Comparison of ENCODE assay signal across 19 cellular contexts in the genomic region with DNA sequence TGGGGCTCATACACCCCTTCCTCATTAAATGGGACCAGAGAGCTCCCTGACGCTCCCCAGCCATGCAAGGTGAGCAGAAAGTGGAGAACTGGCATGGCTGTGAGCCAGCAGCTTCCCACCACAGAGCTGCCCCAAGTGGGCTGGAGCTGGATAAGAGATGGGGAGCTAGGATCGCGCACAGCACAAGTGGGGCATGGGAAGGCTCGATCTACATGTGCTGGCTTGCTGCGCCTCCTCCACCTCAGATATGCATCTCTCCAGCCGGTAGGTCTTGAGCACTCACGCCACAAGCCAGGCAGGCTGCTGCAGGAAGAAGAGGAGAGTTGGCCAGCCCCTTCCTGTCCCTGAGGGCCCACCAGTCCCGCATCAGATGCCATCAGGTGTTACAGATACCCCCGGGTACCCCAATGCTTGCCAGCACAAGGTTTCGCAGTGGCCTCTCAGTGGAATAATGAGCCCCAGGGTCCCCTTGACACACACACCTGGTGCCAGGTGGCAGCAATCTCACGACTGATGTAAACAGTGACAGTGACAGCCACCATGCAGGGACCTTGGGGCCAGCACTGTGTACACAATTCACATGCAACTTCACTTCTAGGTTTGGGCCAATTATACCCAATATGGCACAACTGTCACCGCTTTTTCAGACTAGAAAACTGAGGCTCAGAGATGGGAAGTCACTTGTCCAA.
A peak's percentile ranks its signal among the peaks of the same experiment; 100 is the strongest.
DNase-seq lines count a peak whose midpoint lies in the region; ATAC-seq, FAIRE-seq and TF ChIP-seq lines count a peak whose summit lies in the region.
"Had no signal": no experiment of that assay in that cellular context is flagged by ENCODE, and none has a peak within 500 bp of the region (broad histone marks: within the 10 kb centered on the region; RNA-seq: fewer than 3 reads in every experiment).

No MANE protein-coding gene starts in this region.

- H3K9me3 Mint-ChIP-seq in astrocyte (ENCODE audit: unreplicated experiment) = peaks cover 14% of the 10 kb centered on the region
- H3K9me3 Mint-ChIP-seq in activated CD4-positive, alpha-beta memory T cell treated with anti-CD3 and anti-CD28 coated beads for 36 hours = no peaks in the 10 kb centered on the region
- H3K9me3 Mint-ChIP-seq: stimulated activated effector memory CD8-positive, alpha-beta T cell treated with anti-CD3 and anti-CD28 coated beads, Interleukin-12 subunit alpha, Interleukin-12 subunit beta, amount 100 ng/mL, for 72 hours had no signal

- ATAC-seq in aorta (ENCODE audit: low FRiP score) = no peak
- ATAC-seq: stimulated activated effector memory CD8-positive, alpha-beta T cell treated with anti-CD3 and anti-CD28 coated beads, Interleukin-12 subunit alpha, Interleukin-12 subunit beta, amount 100 ng/mL, for 72 hours had no signal

- peaks cover 17% of the 10 kb centered on the region for H3K27me3 Mint-ChIP-seq in astrocyte (ENCODE audit: low read depth, unreplicated experiment)
- H3K27me3 Mint-ChIP-seq in activated CD4-positive, alpha-beta memory T cell treated with anti-CD3 and anti-CD28 coated beads for 36 hours = peaks cover 3% of the 10 kb centered on the region

- H3K27me3 ChIP-seq in mammary epithelial cell (ENCODE audit: insufficient read depth, low read length) (no peaks in the 10 kb centered on the region), breast epithelium (no peaks in the 10 kb centered on the region), astrocyte (ENCODE audit: insufficient read depth, low read length) (no peaks in the 10 kb centered on the region), aorta (ENCODE audit: control insufficient read depth in 1 of 2, insufficient read depth in 2 of 2, low read length in 1 of 2) (no peaks in the 10 kb centered on the region)
- H3K27me3 ChIP-seq: thyroid gland had no signal

- H3K79me2 ChIP-seq in mammary epithelial cell (ENCODE audit: insufficient read depth, low read length) (no peaks in the 10 kb centered on the region), astrocyte (ENCODE audit: insufficient read depth, low read length) (no peaks in the 10 kb centered on the region)

- in situ Hi-C loops in mammary epithelial cell (cut with MboI; ENCODE audit: low sequenced_read_pairs in 2 of 2) = no loop called here

- H3K4me3 ChIP-seq in mammary epithelial cell (replicated peaks in 1 of 3; ENCODE audit: insufficient read depth in 1 of 3, low read depth in 2 of 3, low read length in 3 of 3) (no peak overlapping the region), breast epithelium (no peak overlapping the region), astrocyte (ENCODE audit: insufficient read depth, low read depth, low read length) (no peak overlapping the region), aorta (ENCODE audit: low read length in 2 of 2) (no peak overlapping the region)
- H3K4me3 ChIP-seq: thyroid gland had no signal

- BruUV-seq in mammary epithelial cell (replicated peaks; lab: Mats Ljungman, UMichigan) = no TSS peak

- no peak for TF ChIP-seq POLR2A in breast epithelium (IDR thresholded peaks at IDR 0.05)

- no peak overlapping the region for H3K4me3 Mint-ChIP-seq in astrocyte (ENCODE audit: unreplicated experiment)
- no peak overlapping the region for H3K4me3 Mint-ChIP-seq in activated CD4-positive, alpha-beta memory T cell treated with anti-CD3 and anti-CD28 coated beads for 36 hours
- H3K4me3 Mint-ChIP-seq: stimulated activated effector memory CD8-positive, alpha-beta T cell treated with anti-CD3 and anti-CD28 coated beads, Interleukin-12 subunit alpha, Interleukin-12 subunit beta, amount 100 ng/mL, for 72 hours had no signal

- no peaks in the 10 kb centered on the region for H3K4me1 Mint-ChIP-seq in astrocyte (ENCODE audit: low read depth, unreplicated experiment)
- no peaks in the 10 kb centered on the region for H3K4me1 Mint-ChIP-seq in activated CD4-positive, alpha-beta memory T cell treated with anti-CD3 and anti-CD28 coated beads for 36 hours (ENCODE audit: low read depth)

- intact Hi-C loops in mammary epithelial cell (cut with micrococcal nuclease) (no loop called here), breast epithelium (cut with DNase I; ENCODE audit: low total_unique reads) (no loop called here), aorta (cut with DNase I) (no loop called here)
- intact Hi-C loops in activated CD4-positive, alpha-beta memory T cell treated with anti-CD3 and anti-CD28 coated beads for 36 hours (cut with micrococcal nuclease) = no loop called here

- H3K4me1 ChIP-seq in mammary epithelial cell (ENCODE audit: insufficient read depth, low read length) (peaks cover 26% of the 10 kb centered on the region), breast epithelium (no peaks in the 10 kb centered on the region), astrocyte (ENCODE audit: insufficient read depth, low read length) (peaks cover 19% of the 10 kb centered on the region), aorta (ENCODE audit: control insufficient read depth in 1 of 2, insufficient read depth in 2 of 2, low read length in 2 of 2) (peaks cover 0 to 2% of the 10 kb centered on the region in 2 donors)
- H3K4me1 ChIP-seq: thyroid gland had no signal

- POLR2A ChIA-PET in activated CD4-positive, alpha-beta memory T cell treated with anti-CD3 and anti-CD28 coated beads for 36 hours (lab: Charles Lee) = no interaction called here

- H3K36me3 ChIP-seq in mammary epithelial cell (ENCODE audit: insufficient read depth, low read length) (no peaks in the 10 kb centered on the region), breast epithelium (no peaks in the 10 kb centered on the region), astrocyte (ENCODE audit: insufficient read depth, low read length) (no peaks in the 10 kb centered on the region), aorta (ENCODE audit: control insufficient read depth in 1 of 2, insufficient read depth in 2 of 2, low read length in 1 of 2) (no peaks in the 10 kb centered on the region)
- H3K36me3 ChIP-seq: thyroid gland had no signal

- dilution Hi-C loops in mammary epithelial cell (cut with HindIII; ENCODE audit: low sequenced_read_pairs) = no loop called here

- FAIRE-seq in astrocyte (lab: Jason Lieb, UNC) = no peak
- FAIRE-seq: colon had no signal

- H3K36me3 Mint-ChIP-seq in astrocyte (ENCODE audit: low read depth, unreplicated experiment) = peaks cover 2% of the 10 kb centered on the region
- H3K36me3 Mint-ChIP-seq in activated CD4-positive, alpha-beta memory T cell treated with anti-CD3 and anti-CD28 coated beads for 36 hours = no peaks in the 10 kb centered on the region
- H3K36me3 Mint-ChIP-seq: stimulated activated effector memory CD8-positive, alpha-beta T cell treated with anti-CD3 and anti-CD28 coated beads, Interleukin-12 subunit alpha, Interleukin-12 subunit beta, amount 100 ng/mL, for 72 hours had no signal

- no peaks in the 10 kb centered on the region for H4K20me1 ChIP-seq in mammary epithelial cell (ENCODE audit: insufficient read depth, low read length)
- no peaks in the 10 kb centered on the region for H4K20me1 ChIP-seq in astrocyte (ENCODE audit: insufficient read depth, low read length)

- WGBS in mammary epithelial cell (ENCODE audit: low coverage, missing lambda C conversion rate) = 23% methylated on average over 7 of the region's 12 CpGs
- WGBS in aorta, 2 donors = 92 to 93% methylated on average over 12 of the region's 12 CpGs

- H3K27ac Mint-ChIP-seq in astrocyte (ENCODE audit: unreplicated experiment) = no peak overlapping the region
- H3K27ac Mint-ChIP-seq in activated CD4-positive, alpha-beta memory T cell treated with anti-CD3 and anti-CD28 coated beads for 36 hours = no peak overlapping the region
- H3K27ac Mint-ChIP-seq: stimulated activated effector memory CD8-positive, alpha-beta T cell treated with anti-CD3 and anti-CD28 coated beads, Interleukin-12 subunit alpha, Interleukin-12 subunit beta, amount 100 ng/mL, for 72 hours had no signal

- H3K4me2 ChIP-seq in mammary epithelial cell (ENCODE audit: insufficient read depth, low read depth, low read length) (peak overlapping the region; percentile 13), astrocyte (ENCODE audit: low read length) (no peak overlapping the region)

- CTCF ChIA-PET in mammary epithelial cell (lab: Charles Lee; ENCODE audit: low non-redundant PET) = no interaction called here
- CTCF ChIA-PET in activated CD4-positive, alpha-beta memory T cell treated with anti-CD3 and anti-CD28 coated beads for 36 hours (lab: Charles Lee) = no interaction called here

- peak; percentile 40 for DNase-seq in mammary epithelial cell
- no peak for DNase-seq in breast epithelium (ENCODE audit: low spot score in 2 of 2)
- no peak for DNase-seq in astrocyte (ENCODE audit: low read depth)
- DNase-seq in mesenteric fat pad (ENCODE audit: low spot score) = peak; percentile 57
- no peak for DNase-seq in aorta
- no peak for DNase-seq in activated CD4-positive, alpha-beta memory T cell treated with anti-CD3 and anti-CD28 coated beads for 36 hours
- no peak for DNase-seq in NCI-H2227 treated with DMSO at 0.1 percent for 48 hours (lab: John Stamatoyannopoulos, UW)
- DNase-seq in KG1 (lab: John Stamatoyannopoulos, UW) = no peak
- DNase-seq: activated CD4-positive, alpha-beta T cell treated with anti-CD3 and anti-CD28 coated beads, Interleukin-2, amount 50 U/mL, for 4 hours; activated naive CD4-positive, alpha-beta T cell treated with anti-CD3 and anti-CD28 coated beads, Interleukin-2, amount 50 U/mL, for 16 hours; activated T-cell treated with anti-CD3 and anti-CD28 coated beads, Interleukin-2, amount 50 U/mL, for 48 hours; GOT3; NCI-H146; NCI-H524 treated with DMSO at 0.1 percent for 48 hours; nucleus accumbens; T-helper 1 cell; thyroid gland had no signal

- H2AFZ ChIP-seq in mammary epithelial cell (ENCODE audit: low read depth, low read length) (peak overlapping the region; percentile 73), astrocyte (ENCODE audit: low read depth, low read length) (no peak overlapping the region)

- H3K27ac ChIP-seq in mammary epithelial cell (ENCODE audit: insufficient read depth, low read depth, low read length) (no peak overlapping the region), breast epithelium (no peak overlapping the region), astrocyte (ENCODE audit: low read depth, low read length) (peak overlapping the region; percentile 53), aorta (ENCODE audit: low read depth in 1 of 2, low read length in 2 of 2) (peak overlapping the region; percentile 9 to 70)
- H3K27ac ChIP-seq: thyroid gland had no signal

- no peaks in the 10 kb centered on the region for H3K9me3 ChIP-seq in mammary epithelial cell (replicated peaks; ENCODE audit: insufficient read depth, low read length)
- H3K9me3 ChIP-seq in breast epithelium = no peaks in the 10 kb centered on the region
- no peaks in the 10 kb centered on the region for H3K9me3 ChIP-seq in astrocyte (ENCODE audit: insufficient read depth, low read depth, low read length)
- H3K9me3 ChIP-seq in aorta (ENCODE audit: control insufficient read depth, low read length) = no peaks in the 10 kb centered on the region
- H3K9me3 ChIP-seq: thyroid gland had no signal

- TF ChIP-seq CTCF in mammary epithelial cell (conservative IDR thresholded peaks at IDR 0.05 in 1 of 2, IDR thresholded peaks at IDR 0.05 in 1 of 2; ENCODE audit: extremely low read depth in 1 of 2, insufficient read depth in 1 of 2, low read depth in 1 of 2, low read length in 2 of 2) = no peak
- TF ChIP-seq CTCF in breast epithelium (IDR thresholded peaks at IDR 0.05) = no peak
- no peak for TF ChIP-seq CTCF in astrocyte (IDR thresholded peaks at IDR 0.05; ENCODE audit: insufficient read depth, low read depth, low read length)

- H3K9ac ChIP-seq in mammary epithelial cell (ENCODE audit: insufficient read depth, low read length) (no peak overlapping the region), astrocyte (ENCODE audit: low read length) (peak overlapping the region; percentile 49)

Comparison
In these comparisons a context has a peak if more than half of its experiments do, and no peak if none do; other contexts are left out.
1. DNase-seq: peak in mammary epithelial cell (single experiment) and mesenteric fat pad (single experiment); none in breast epithelium (0 of 2), astrocyte (single experiment), aorta (0 of 2), activated CD4-positive, alpha-beta memory T cell treated with anti-CD3 and anti-CD28 coated beads for 36 hours (single experiment), NCI-H2227 treated with DMSO at 0.1 percent for 48 hours (single experiment) and KG1 (single experiment).
2. H3K27ac ChIP-seq: peak in astrocyte (single experiment) and aorta (2 of 2); none in mammary epithelial cell (single experiment) and breast epithelium (0 of 2).